In genomic region chr17:55168970-55169687, GRCh38 we compare ENCODE assay signal across 15 cellular contexts.
DNase-seq lines count a peak whose midpoint lies in the region; ATAC-seq, FAIRE-seq and TF ChIP-seq lines count a peak whose summit lies in the region.
"Had no signal": no experiment of that assay in that cellular context is flagged by ENCODE, and none has a peak within 500 bp of the region (broad histone marks: within the 10 kb centered on the region; RNA-seq: fewer than 3 reads in every experiment).

No MANE protein-coding gene starts in this region.

- no peaks in the 10 kb centered on the region for H3K9me3 Mint-ChIP-seq in memory B cell
- no peaks in the 10 kb centered on the region for H3K9me3 Mint-ChIP-seq in activated CD4-positive, alpha-beta memory T cell treated with anti-CD3 and anti-CD28 coated beads, Interleukin-2, amount 10 ng/mL, durations not matched to agents 7 days and 5 days
- H3K9me3 Mint-ChIP-seq: central memory CD8-positive, alpha-beta T cell had no signal

- intact Hi-C loops in kidney (cut with DNase I), result no loop called here

- H3K4me3 ChIP-seq in kidney (ENCODE audit: low read length in 2 of 2), result no peak overlapping the region
- H3K4me3 ChIP-seq: sigmoid colon had no signal

- DNase-seq in DMS53 (lab: John Stamatoyannopoulos, UW), result peak; percentile 40
- no peak for DNase-seq in DMS53 treated with DMSO at 0.1 percent for 48 hours (lab: John Stamatoyannopoulos, UW; ENCODE audit: unreplicated experiment)
- DNase-seq in memory B cell (ENCODE audit: low spot score in 2 of 2), result peak in 1 of 2 donors; percentile 22
- no peak for DNase-seq in stimulated activated naive CD4-positive, alpha-beta T cell (lab: John Stamatoyannopoulos, UW)
- no peak for DNase-seq in kidney
- no peak for DNase-seq in activated CD4-positive, alpha-beta memory T cell treated with anti-CD3 and anti-CD28 coated beads, Interleukin-2, amount 10 ng/mL, durations not matched to agents 7 days and 5 days
- DNase-seq: 8988T; activated T-cell treated with anti-CD3 and anti-CD28 coated beads, Interleukin-2, amount 50 U/mL, for 24 hours; IMR-90; NCI-H748 treated with DMSO at 0.1 percent for 48 hours; sigmoid colon; T-helper 9 cell had no signal

- peaks cover 18% of the 10 kb centered on the region for H3K4me1 Mint-ChIP-seq in memory B cell
- no peaks in the 10 kb centered on the region for H3K4me1 Mint-ChIP-seq in activated CD4-positive, alpha-beta memory T cell treated with anti-CD3 and anti-CD28 coated beads, Interleukin-2, amount 10 ng/mL, durations not matched to agents 7 days and 5 days
- H3K4me1 Mint-ChIP-seq: central memory CD8-positive, alpha-beta T cell had no signal

- FAIRE-seq in kidney (lab: Jason Lieb, UNC), result no peak

- no peak overlapping the region for H3K27ac ChIP-seq in kidney (ENCODE audit: low read depth in 2 of 2, low read length in 2 of 2)
- H3K27ac ChIP-seq: sigmoid colon had no signal

- no peaks in the 10 kb centered on the region for H3K27me3 Mint-ChIP-seq in memory B cell
- H3K27me3 Mint-ChIP-seq in activated CD4-positive, alpha-beta memory T cell treated with anti-CD3 and anti-CD28 coated beads, Interleukin-2, amount 10 ng/mL, durations not matched to agents 7 days and 5 days, result no peaks in the 10 kb centered on the region
- H3K27me3 Mint-ChIP-seq: activated T-cell treated with anti-CD3 and anti-CD28 coated beads, Interleukin-2, amount 50 U/mL, for 24 hours; central memory CD8-positive, alpha-beta T cell had no signal

- no peak overlapping the region for H3K4me3 Mint-ChIP-seq in memory B cell
- no peak overlapping the region for H3K4me3 Mint-ChIP-seq in activated CD4-positive, alpha-beta memory T cell treated with anti-CD3 and anti-CD28 coated beads, Interleukin-2, amount 10 ng/mL, durations not matched to agents 7 days and 5 days
- H3K4me3 Mint-ChIP-seq: activated T-cell treated with anti-CD3 and anti-CD28 coated beads, Interleukin-2, amount 50 U/mL, for 24 hours; central memory CD8-positive, alpha-beta T cell had no signal

- no peak overlapping the region for H3K27ac Mint-ChIP-seq in memory B cell
- H3K27ac Mint-ChIP-seq in activated CD4-positive, alpha-beta memory T cell treated with anti-CD3 and anti-CD28 coated beads, Interleukin-2, amount 10 ng/mL, durations not matched to agents 7 days and 5 days, result no peak overlapping the region
- H3K27ac Mint-ChIP-seq: activated T-cell treated with anti-CD3 and anti-CD28 coated beads, Interleukin-2, amount 50 U/mL, for 24 hours had no signal

- POLR2A ChIA-PET in activated CD4-positive, alpha-beta memory T cell treated with anti-CD3 and anti-CD28 coated beads, Interleukin-2, amount 10 ng/mL, durations not matched to agents 7 days and 5 days (lab: Charles Lee), result no interaction called here

- peaks cover 0 to 4% of the 10 kb centered on the region in 2 donors for H3K9me3 ChIP-seq in kidney (ENCODE audit: control insufficient read depth in 1 of 2, low read length in 2 of 2)

- CTCF ChIA-PET in activated CD4-positive, alpha-beta memory T cell treated with anti-CD3 and anti-CD28 coated beads, Interleukin-2, amount 10 ng/mL, durations not matched to agents 7 days and 5 days (lab: Charles Lee), result no interaction called here

- H3K4me1 ChIP-seq in kidney (ENCODE audit: control insufficient read depth in 1 of 2, insufficient read depth in 1 of 2, low read depth in 1 of 2, low read length in 2 of 2), result no peaks in the 10 kb centered on the region
- H3K4me1 ChIP-seq: sigmoid colon had no signal

- H3K9ac ChIP-seq in kidney (ENCODE audit: low read length in 2 of 2), result no peak overlapping the region

- peaks cover 4% of the 10 kb centered on the region for H3K36me3 Mint-ChIP-seq in memory B cell
- H3K36me3 Mint-ChIP-seq in activated CD4-positive, alpha-beta memory T cell treated with anti-CD3 and anti-CD28 coated beads, Interleukin-2, amount 10 ng/mL, durations not matched to agents 7 days and 5 days (ENCODE audit: low read depth), result no peaks in the 10 kb centered on the region

- peak; percentile 81 for ATAC-seq in GM21528 (IDR thresholded peaks at IDR 0.05; ENCODE audit: low FRiP score, unreplicated experiment)
- peak; percentile 86 for ATAC-seq in HG03108 (IDR thresholded peaks at IDR 0.05; ENCODE audit: unreplicated experiment)
- ATAC-seq in memory B cell (ENCODE audit: low read depth), result peak; percentile 97

- no peak for TF ChIP-seq CTCF in kidney (IDR thresholded peaks at IDR 0.05; ENCODE audit: borderline replicate concordance, extremely low read depth, insufficient read depth)

- no peaks in the 10 kb centered on the region for H3K36me3 ChIP-seq in kidney (ENCODE audit: control insufficient read depth in 1 of 2, insufficient read depth in 2 of 2, low read length in 2 of 2)
- H3K36me3 ChIP-seq: sigmoid colon had no signal
